ENCODE assay signal across 16 cellular contexts in the genomic region with DNA sequence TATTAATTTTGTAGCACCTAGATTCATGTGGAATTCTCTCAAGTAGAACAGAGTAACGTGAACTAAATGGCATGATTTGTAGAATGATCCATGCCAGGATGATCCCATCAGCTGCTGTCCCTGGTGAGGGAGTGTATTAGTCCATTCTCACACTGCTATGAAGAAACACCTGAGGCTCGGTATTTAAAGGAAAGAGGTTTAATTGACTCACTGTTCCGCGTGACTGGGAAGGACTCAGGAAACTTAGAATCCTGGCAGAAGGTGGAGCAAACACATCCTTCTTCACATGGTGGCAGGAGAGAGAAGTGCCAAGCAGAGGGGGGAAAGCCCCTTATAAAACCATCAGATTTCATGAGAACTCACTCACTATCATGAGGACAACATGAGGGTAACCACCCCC.
A peak's percentile ranks its signal among the peaks of the same experiment; 100 is the strongest.
DNase-seq lines count a peak whose midpoint lies in the region; ATAC-seq, FAIRE-seq and TF ChIP-seq lines count a peak whose summit lies in the region.
"Had no signal": no experiment of that assay in that cellular context is flagged by ENCODE, and none has a peak within 500 bp of the region (broad histone marks: within the 10 kb centered on the region; RNA-seq: fewer than 3 reads in every experiment).

No MANE protein-coding gene starts in this region.

- H3K9me3 Mint-ChIP-seq in Calu3 (ENCODE audit: low read depth, unreplicated experiment) (peaks cover 4% of the 10 kb centered on the region), nephron progenitor cell (peaks cover 4% of the 10 kb centered on the region)

- TF ChIP-seq RAD21 in A549 (conservative IDR thresholded peaks at IDR 0.05 in 1 of 2, IDR thresholded peaks at IDR 0.05 in 1 of 2): no peak

- peak overlapping the region; percentile 67 for H3K27ac Mint-ChIP-seq in Calu3 (ENCODE audit: unreplicated experiment)
- H3K27ac Mint-ChIP-seq in nephron progenitor cell: peak overlapping the region; percentile 8

- H3K27me3 Mint-ChIP-seq in Calu3 (ENCODE audit: unreplicated experiment) (no peaks in the 10 kb centered on the region), nephron progenitor cell (ENCODE audit: low read depth, poor library complexity) (peaks cover 9% of the 10 kb centered on the region)

- no peak overlapping the region for H3K4me3 ChIP-seq in A549
- H3K4me3 ChIP-seq in heart left ventricle: no peak overlapping the region
- no peak overlapping the region for H3K4me3 ChIP-seq in sigmoid colon
- H3K4me3 ChIP-seq: HAP-1, K562 had no signal

- TF ChIP-seq EP300 in A549 (IDR thresholded peaks at IDR 0.05): no peak
- TF ChIP-seq EP300 in sigmoid colon (IDR thresholded peaks at IDR 0.05): no peak

- 35% methylated on average over 4 of the region's 4 CpGs for WGBS in A549 (ENCODE audit: missing lambda C conversion rate)
- 71 to 77% (median 73%) methylated on average over 4 of the region's 4 CpGs for whole genome bisulfite sequencing in heart left ventricle, 4 donors
- 81 to 85% methylated on average over 4 of the region's 4 CpGs for WGBS in sigmoid colon, 2 donors

- no peak for TF ChIP-seq CTCF in A549 (IDR thresholded peaks at IDR 0.05)
- TF ChIP-seq CTCF in Calu3 (IDR thresholded peaks at IDR 0.05; ENCODE audit: unreplicated experiment): no peak
- TF ChIP-seq CTCF in nephron progenitor cell (IDR thresholded peaks at IDR 0.05): no peak
- TF ChIP-seq CTCF in heart left ventricle (IDR thresholded peaks at IDR 0.05): no peak
- TF ChIP-seq CTCF in sigmoid colon (IDR thresholded peaks at IDR 0.05): no peak

- H3K4me3 Mint-ChIP-seq in Calu3 (ENCODE audit: low read depth, unreplicated experiment): no peak overlapping the region
- no peak overlapping the region for H3K4me3 Mint-ChIP-seq in nephron progenitor cell

- DNase-seq in A549 (ENCODE audit: low read depth in 1 of 2, low spot score in 1 of 2): peak in 1 of 2 experiments; percentile 62
- DNase-seq in Calu3: no peak
- peak; percentile 24 for DNase-seq in dermis blood vessel endothelial cell
- DNase-seq in nephron progenitor cell: no peak
- no peak for DNase-seq in heart left ventricle
- DNase-seq in HuH-7 (ENCODE audit: low spot score): no peak
- DNase-seq in sigmoid colon: no peak
- DNase-seq: MV-4-11, NCI-H1436, NCI-H446 treated with DMSO at 0.1 percent for 48 hours, SHP77, T-helper 1 cell had no signal

- H3K27ac ChIP-seq in A549: peak overlapping the region; percentile 89 to 100
- peak overlapping the region in 2 of 12 donors; percentile 23 to 44 for H3K27ac ChIP-seq in heart left ventricle
- H3K27ac ChIP-seq in sigmoid colon: no peak overlapping the region

- no TSS peak for BruUV-seq in Calu3 (replicated peaks; lab: Mats Ljungman, UMichigan)

- H3K27me3 ChIP-seq in heart left ventricle: no peaks in the 10 kb centered on the region
- no peaks in the 10 kb centered on the region for H3K27me3 ChIP-seq in sigmoid colon

- peak in 1 of 2 experiments; percentile 23; a peak in 3 of 6 replicates for ATAC-seq in A549
- ATAC-seq in heart left ventricle: no peak
- ATAC-seq: K562, SK-N-SH treated with all-trans-retinoic acid at 6 μM for 48 hours had no signal

- POLR2A ChIA-PET in A549 (lab: Yijun Ruan, JAX): no interaction called here

- H3K4me1 ChIP-seq in A549 (peaks cover 78% of the 10 kb centered on the region), heart left ventricle (peaks cover 0 to 52% (median 17%) of the 10 kb centered on the region in 12 donors), sigmoid colon (peaks cover 0 to 26% (median 12%) of the 10 kb centered on the region in 4 donors)
- H3K4me1 ChIP-seq: HAP-1 had no signal

- TF ChIP-seq POLR2A in A549 (IDR thresholded peaks at IDR 0.05; ENCODE audit: low read length) (no peak), heart left ventricle (IDR thresholded peaks at IDR 0.05) (no peak), sigmoid colon (IDR thresholded peaks at IDR 0.05) (no peak)

- no peak for FAIRE-seq in A549 (lab: Jason Lieb, UNC)
- FAIRE-seq: K562, RCC 7860 had no signal

- peak overlapping the region; percentile 82 for H3K4me2 ChIP-seq in A549

- H3K36me3 Mint-ChIP-seq in Calu3 (ENCODE audit: insufficient read depth, unreplicated experiment): no peaks in the 10 kb centered on the region
- peaks cover 5% of the 10 kb centered on the region for H3K36me3 Mint-ChIP-seq in nephron progenitor cell (ENCODE audit: low read depth)

- H3K36me3 ChIP-seq in heart left ventricle (no peaks in the 10 kb centered on the region), sigmoid colon (no peaks in the 10 kb centered on the region)
- H3K36me3 ChIP-seq: HAP-1 had no signal

- intact Hi-C loops in Calu3 (cut with micrococcal nuclease; ENCODE audit: unreplicated experiment) (loop anchor here (2.0 kb wide), 1 partner anchor 71 kb away; no protein-coding TSS in a partner anchor), heart left ventricle (cut with DNase I) (loop anchor here in 1 of 10 donors (10.0 kb wide), 1 partner anchor 305 kb away; no protein-coding TSS in a partner anchor), sigmoid colon (cut with DNase I) (no loop called here)

- peaks cover 35% of the 10 kb centered on the region for H3K4me1 Mint-ChIP-seq in Calu3 (ENCODE audit: low read depth, unreplicated experiment)
- peaks cover 36% of the 10 kb centered on the region for H3K4me1 Mint-ChIP-seq in nephron progenitor cell

- H3K9me3 ChIP-seq in A549 (0 out of 3 replicates have a peak, but pooled peaks cover 9% of the 10 kb centered on the region), heart left ventricle (peaks cover 0 to 7% (median 0%) of the 10 kb centered on the region in 12 donors), sigmoid colon (no peaks in the 10 kb centered on the region)
- H3K9me3 ChIP-seq: HAP-1 had no signal

- CTCF ChIA-PET in A549 (lab: Yijun Ruan, JAX): interaction anchor here (0.9 to 2.7 kb wide), 4 partner anchors 13 to 90 kb away, joined by 3 to 7 read pairs (median 3); no protein-coding TSS in a partner anchor
- CTCF ChIA-PET in Calu3 (lab: Charles Lee): no interaction called here

TF ChIP-seq in A549, 52 proteins besides CTCF, POLR2A, EP300 and RAD21:
- TF ChIP-seq ZNF302 (CRISPR knock-in tag; IDR thresholded peaks at IDR 0.05): no peak
- TF ChIP-seq CHD4 (IDR thresholded peaks at IDR 0.05; ENCODE audit: borderline replicate concordance): no peak
- no peak for TF ChIP-seq NR3C1 (IDR thresholded peaks at IDR 0.05)
- no peak for TF ChIP-seq MAZ (IDR thresholded peaks at IDR 0.05; ENCODE audit: borderline replicate concordance, low read depth, low read length)
- no peak for TF ChIP-seq FOSL2 (IDR thresholded peaks at IDR 0.05)
- peak; percentile 34; the same call in 1 of the 2 replicates for TF ChIP-seq FOSL2 (CRISPR knock-in tag; IDR thresholded peaks at IDR 0.05)
- TF ChIP-seq, protein P1, sequence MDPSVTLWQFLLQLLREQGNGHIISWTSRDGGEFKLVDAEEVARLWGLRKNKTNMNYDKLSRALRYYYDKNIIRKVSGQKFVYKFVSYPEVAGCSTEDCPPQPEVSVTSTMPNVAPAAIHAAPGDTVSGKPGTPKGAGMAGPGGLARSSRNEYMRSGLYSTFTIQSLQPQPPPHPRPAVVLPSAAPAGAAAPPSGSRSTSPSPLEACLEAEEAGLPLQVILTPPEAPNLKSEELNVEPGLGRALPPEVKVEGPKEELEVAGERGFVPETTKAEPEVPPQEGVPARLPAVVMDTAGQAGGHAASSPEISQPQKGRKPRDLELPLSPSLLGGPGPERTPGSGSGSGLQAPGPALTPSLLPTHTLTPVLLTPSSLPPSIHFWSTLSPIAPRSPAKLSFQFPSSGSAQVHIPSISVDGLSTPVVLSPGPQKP (IDR thresholded peaks at IDR 0.05; ENCODE audit: low read depth, low read length): no peak
- TF ChIP-seq CHD2 (IDR thresholded peaks at IDR 0.05; ENCODE audit: low read length, partially characterized antibody): no peak
- no peak for TF ChIP-seq NFE2L2 (conservative IDR thresholded peaks at IDR 0.05; ENCODE audit: low read length)
- no peak for TF ChIP-seq BHLHE40 (IDR thresholded peaks at IDR 0.05; ENCODE audit: low read depth, low read length)

Comparison
In these comparisons a context has a peak if more than half of its experiments do, and no peak if none do; other contexts are left out.
1. H3K27ac ChIP-seq: peak in A549 (2 of 2); none in sigmoid colon (0 of 4).